Comparison of ENCODE assay signal across 14 cellular contexts in the genomic region with DNA sequence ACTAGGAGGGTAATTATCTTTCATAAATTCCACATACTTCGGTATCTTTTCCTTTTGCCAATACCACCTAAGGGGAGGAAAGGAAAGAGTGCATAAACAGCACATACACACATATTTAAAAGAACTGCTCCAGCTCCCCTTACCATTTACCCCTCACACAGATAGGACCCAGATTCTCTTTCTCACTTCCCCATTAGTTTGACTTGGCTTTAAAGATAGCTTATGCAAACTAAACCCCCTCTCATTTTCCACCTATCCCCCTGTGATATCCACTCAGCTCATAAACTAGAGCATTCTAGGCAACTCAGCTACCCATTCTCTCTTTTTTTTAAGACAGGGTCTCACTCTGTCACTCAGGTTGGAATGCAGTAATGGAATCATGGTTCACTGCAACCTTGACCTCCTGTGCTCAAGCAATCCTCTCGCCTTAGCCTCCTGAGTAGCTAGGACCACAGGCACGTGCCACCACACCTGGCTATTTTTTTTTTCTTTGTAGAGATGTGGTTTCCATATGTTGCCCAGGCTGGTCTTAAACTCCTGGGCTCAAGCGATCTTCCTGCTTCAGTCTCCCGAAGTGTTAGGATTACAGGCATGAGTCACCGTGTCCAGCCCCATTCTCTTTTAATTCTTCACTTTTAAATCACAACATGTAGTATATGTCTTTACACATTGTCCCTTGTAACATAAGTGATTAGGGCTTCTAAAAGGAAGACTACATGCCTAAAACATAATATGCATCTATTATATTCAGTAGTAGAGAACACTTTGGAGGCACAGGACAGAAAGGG. TPM values are rescaled to one million over a fixed set of nuclear protein-coding genes. Genes with fewer than 3 reads are reported as not detected.
DNase-seq lines count a peak whose midpoint lies in the region; ATAC-seq and TF ChIP-seq lines count a peak whose summit lies in the region.
"Had no signal": no experiment of that assay in that cellular context is flagged by ENCODE, and none has a peak within 500 bp of the region (broad histone marks: within the 10 kb centered on the region; RNA-seq: fewer than 3 reads in every experiment).

No MANE protein-coding gene starts in this region.

- H3K36me3 Mint-ChIP-seq in activated T-cell treated with anti-CD3 and anti-CD28 coated beads, Interleukin-2, amount 50 U/mL, for 72 hours (ENCODE audit: insufficient read depth in 2 of 2), result peaks cover 3 to 6% of the 10 kb centered on the region in 2 donors
- H3K36me3 Mint-ChIP-seq in activated T-helper 1 cell treated with anti-CD3 and anti-CD28 coated beads, Interleukin-12 subunit alpha, Interleukin-12 subunit beta, Interleukin-2, Interleukin-4 antibody, amounts not matched to agents 30 ng/mL and 10 ng/mL and 1 ng/mL, durations not matched to agents 14 hours and 24 hours and 36 hours (ENCODE audit: low read depth), result peaks cover 26% of the 10 kb centered on the region

- H3K27me3 Mint-ChIP-seq in activated T-cell treated with anti-CD3 and anti-CD28 coated beads, Interleukin-2, amount 50 U/mL, for 72 hours (ENCODE audit: low read depth), result no peaks in the 10 kb centered on the region
- no peaks in the 10 kb centered on the region for H3K27me3 Mint-ChIP-seq in activated T-helper 1 cell treated with anti-CD3 and anti-CD28 coated beads, Interleukin-12 subunit alpha, Interleukin-12 subunit beta, Interleukin-2, Interleukin-4 antibody, amounts not matched to agents 30 ng/mL and 10 ng/mL and 1 ng/mL, durations not matched to agents 14 hours and 24 hours and 36 hours (ENCODE audit: insufficient read depth)
- H3K27me3 Mint-ChIP-seq: stimulated activated naive CD8-positive, alpha-beta T cell treated with anti-CD3 and anti-CD28 coated beads, Interleukin-15, Interleukin-2, amounts not matched to agents 100 ng/mL and 50 ng/mL, for 24 hours had no signal

- no peaks in the 10 kb centered on the region for H3K9me3 Mint-ChIP-seq in activated T-cell treated with anti-CD3 and anti-CD28 coated beads, Interleukin-2, amount 50 U/mL, for 72 hours
- H3K9me3 Mint-ChIP-seq in activated T-helper 1 cell treated with anti-CD3 and anti-CD28 coated beads, Interleukin-12 subunit alpha, Interleukin-12 subunit beta, Interleukin-2, Interleukin-4 antibody, amounts not matched to agents 30 ng/mL and 10 ng/mL and 1 ng/mL, durations not matched to agents 14 hours and 24 hours and 36 hours, result no peaks in the 10 kb centered on the region
- H3K9me3 Mint-ChIP-seq: stimulated activated naive CD8-positive, alpha-beta T cell treated with anti-CD3 and anti-CD28 coated beads, Interleukin-15, Interleukin-2, amounts not matched to agents 100 ng/mL and 50 ng/mL, for 24 hours had no signal

- intact Hi-C loops in activated T-helper 1 cell treated with anti-CD3 and anti-CD28 coated beads, Interleukin-12 subunit alpha, Interleukin-12 subunit beta, Interleukin-2, Interleukin-4 antibody, amounts not matched to agents 30 ng/mL and 10 ng/mL and 1 ng/mL, durations not matched to agents 14 hours and 24 hours and 36 hours (cut with micrococcal nuclease), result loop anchor here (10.0 kb wide), 1 partner anchor 1033 kb away; no protein-coding TSS in a partner anchor

- TF ChIP-seq POLR2A in erythroblast (IDR thresholded peaks at IDR 0.05; ENCODE audit: low read length), result no peak

- DNase-seq in glomerular visceral epithelial cell (ENCODE audit: extremely low spot score), result peak; percentile 17
- DNase-seq in activated T-cell treated with anti-CD3 and anti-CD28 coated beads, Interleukin-2, amount 50 U/mL, for 72 hours, result no peak
- DNase-seq in activated T-helper 1 cell treated with anti-CD3 and anti-CD28 coated beads, Interleukin-12 subunit alpha, Interleukin-12 subunit beta, Interleukin-2, Interleukin-4 antibody, amounts not matched to agents 30 ng/mL and 10 ng/mL and 1 ng/mL, durations not matched to agents 14 hours and 24 hours and 36 hours (ENCODE audit: low spot score), result no peak
- DNase-seq in erythroblast (lab: John Stamatoyannopoulos, UW), result no peak
- DNase-seq: body of pancreas; NCI-H1417 treated with DMSO at 0.1 percent for 48 hours; SK-N-SH; stimulated activated CD4-positive, alpha-beta T cell treated with anti-CD3 and anti-CD28 coated beads, Interleukin-2, amount 100 ng/mL, for 48 hours had no signal

- peak; percentile 39 for ATAC-seq in GM18861 (IDR thresholded peaks at IDR 0.05; ENCODE audit: unreplicated experiment)
- peak; percentile 55 for ATAC-seq in GM21717 (IDR thresholded peaks at IDR 0.05; ENCODE audit: unreplicated experiment)
- peak; percentile 37 for ATAC-seq in HG03280 (IDR thresholded peaks at IDR 0.05; ENCODE audit: unreplicated experiment)
- ATAC-seq in activated T-cell treated with anti-CD3 and anti-CD28 coated beads, Interleukin-2, amount 50 U/mL, for 72 hours (replicated peaks in 1 of 2), result no peak
- no peak for ATAC-seq in HG02970 (IDR thresholded peaks at IDR 0.05; ENCODE audit: low FRiP score, unreplicated experiment)
- ATAC-seq: activated CD4-positive, CD25-positive, alpha-beta regulatory T cell treated with anti-CD3 and anti-CD28 coated beads, Interleukin-2, amount 50 U/mL, for 24 hours; body of pancreas had no signal

- H3K4me1 Mint-ChIP-seq in activated T-cell treated with anti-CD3 and anti-CD28 coated beads, Interleukin-2, amount 50 U/mL, for 72 hours (ENCODE audit: low read depth), result peaks cover 33% of the 10 kb centered on the region
- H3K4me1 Mint-ChIP-seq in activated T-helper 1 cell treated with anti-CD3 and anti-CD28 coated beads, Interleukin-12 subunit alpha, Interleukin-12 subunit beta, Interleukin-2, Interleukin-4 antibody, amounts not matched to agents 30 ng/mL and 10 ng/mL and 1 ng/mL, durations not matched to agents 14 hours and 24 hours and 36 hours (ENCODE audit: low read depth), result peaks cover 40% of the 10 kb centered on the region

- no peak overlapping the region for H3K27ac Mint-ChIP-seq in activated T-cell treated with anti-CD3 and anti-CD28 coated beads, Interleukin-2, amount 50 U/mL, for 72 hours
- no peak overlapping the region for H3K27ac Mint-ChIP-seq in activated T-helper 1 cell treated with anti-CD3 and anti-CD28 coated beads, Interleukin-12 subunit alpha, Interleukin-12 subunit beta, Interleukin-2, Interleukin-4 antibody, amounts not matched to agents 30 ng/mL and 10 ng/mL and 1 ng/mL, durations not matched to agents 14 hours and 24 hours and 36 hours
- H3K27ac Mint-ChIP-seq: stimulated activated naive CD8-positive, alpha-beta T cell treated with anti-CD3 and anti-CD28 coated beads, Interleukin-15, Interleukin-2, amounts not matched to agents 100 ng/mL and 50 ng/mL, for 24 hours had no signal

- no peak overlapping the region for H3K4me3 Mint-ChIP-seq in activated T-cell treated with anti-CD3 and anti-CD28 coated beads, Interleukin-2, amount 50 U/mL, for 72 hours
- H3K4me3 Mint-ChIP-seq in activated T-helper 1 cell treated with anti-CD3 and anti-CD28 coated beads, Interleukin-12 subunit alpha, Interleukin-12 subunit beta, Interleukin-2, Interleukin-4 antibody, amounts not matched to agents 30 ng/mL and 10 ng/mL and 1 ng/mL, durations not matched to agents 14 hours and 24 hours and 36 hours, result no peak overlapping the region
- H3K4me3 Mint-ChIP-seq: stimulated activated naive CD8-positive, alpha-beta T cell treated with anti-CD3 and anti-CD28 coated beads, Interleukin-15, Interleukin-2, amounts not matched to agents 100 ng/mL and 50 ng/mL, for 24 hours had no signal

RNA-seq across cellular contexts. Expression of a gene that starts 4.0 kb away (rescaled TPM):
- total RNA-seq in activated T-cell treated with anti-CD3 and anti-CD28 coated beads, Interleukin-2, amount 50 U/mL, for 72 hours, result 10 to 100 TPM; 10.4 to 14.0 TPM
- 15.7 and 16.3 TPM in 2 replicates for total RNA-seq in activated T-helper 1 cell treated with anti-CD3 and anti-CD28 coated beads, Interleukin-12 subunit alpha, Interleukin-12 subunit beta, Interleukin-2, Interleukin-4 antibody, amounts not matched to agents 30 ng/mL and 10 ng/mL and 1 ng/mL, durations not matched to agents 14 hours and 24 hours and 36 hours

RNA-seq across cellular contexts. Expression of a gene that starts 56.9 kb away (rescaled TPM):
- 10 to 100 TPM; 24.0 to 24.3 TPM for total RNA-seq in activated T-cell treated with anti-CD3 and anti-CD28 coated beads, Interleukin-2, amount 50 U/mL, for 72 hours
- total RNA-seq in activated T-helper 1 cell treated with anti-CD3 and anti-CD28 coated beads, Interleukin-12 subunit alpha, Interleukin-12 subunit beta, Interleukin-2, Interleukin-4 antibody, amounts not matched to agents 30 ng/mL and 10 ng/mL and 1 ng/mL, durations not matched to agents 14 hours and 24 hours and 36 hours, result 23.6 and 25.0 TPM in 2 replicates

RNA-seq across cellular contexts. Expression of a gene that starts 57.1 kb away (rescaled TPM):
- total RNA-seq in activated T-cell treated with anti-CD3 and anti-CD28 coated beads, Interleukin-2, amount 50 U/mL, for 72 hours, result 10 to 100 TPM; 27.3 to 29.0 TPM
- 39.0 and 43.6 TPM in 2 replicates for total RNA-seq in activated T-helper 1 cell treated with anti-CD3 and anti-CD28 coated beads, Interleukin-12 subunit alpha, Interleukin-12 subunit beta, Interleukin-2, Interleukin-4 antibody, amounts not matched to agents 30 ng/mL and 10 ng/mL and 1 ng/mL, durations not matched to agents 14 hours and 24 hours and 36 hours

Comparison
In these comparisons a context has a peak if more than half of its experiments do, and no peak if none do; other contexts are left out.
1. ATAC-seq: peak in GM18861 (single experiment), GM21717 (single experiment) and HG03280 (single experiment); none in activated T-cell treated with anti-CD3 and anti-CD28 coated beads, Interleukin-2, amount 50 U/mL, for 72 hours (0 of 2) and HG02970 (single experiment).